Comparison of ENCODE assay signal across 34 cellular contexts in genomic region chrX:73398185-73398914, GRCh38. TPM values are rescaled to one million over a fixed set of nuclear protein-coding genes. Genes with fewer than 3 reads are reported as not detected.
"Had no signal": no experiment of that assay in that cellular context is flagged by ENCODE, and none has a peak within 500 bp of the region (broad histone marks: within the 10 kb centered on the region; RNA-seq: fewer than 3 reads in every experiment).

No MANE protein-coding gene starts in this region.

- ATAC-seq: natural killer cell; psoas muscle; right cardiac atrium; sciatic nerve; stimulated activated memory B cell treated with anti-CD40 and anti-IgM and Interleukin-4, amounts not matched to agents 10 μg/mL and 1 μg/mL and 100 μg/mL, for 72 hours; stimulated activated naive CD8-positive, alpha-beta T cell treated with anti-CD3 and anti-CD28 coated beads, Interleukin-15, amount 100 ng/mL, for 72 hours; stimulated activated naive CD8-positive, alpha-beta T cell treated with anti-CD3 and anti-CD28 coated beads, Interleukin-15, Interleukin-2, amounts not matched to agents 100 U/mL and 50 U/mL, for 24 hours; upper lobe of right lung had no signal

- H3K4me1 ChIP-seq: parathyroid adenoma, psoas muscle, spleen, suprapubic skin, testis, tibial artery, transverse colon, upper lobe of right lung, uterus had no signal

- H3K4me2 ChIP-seq: neural progenitor cell, smooth muscle cell had no signal

- H3K27ac ChIP-seq: neural progenitor cell, ovary, parathyroid adenoma, psoas muscle, skin epidermis, spleen, suprapubic skin, testis, tibial artery, transverse colon, upper lobe of right lung, uterus had no signal

- H3K9ac ChIP-seq: neural progenitor cell, parathyroid adenoma had no signal

- H3K36me3 ChIP-seq: neural progenitor cell, ovary, spleen, suprapubic skin, tibial artery, transverse colon, upper lobe of right lung, uterus had no signal

- H3K79me2 ChIP-seq: parathyroid adenoma had no signal

- H3K4me3 ChIP-seq: neural progenitor cell, ovary, psoas muscle, skin epidermis, smooth muscle cell, spleen, suprapubic skin, testis, tibial artery, transverse colon, upper lobe of right lung, uterus had no signal

- H3K27me3 ChIP-seq: neural progenitor cell, ovary, suprapubic skin, testis, tibial artery, transverse colon, upper lobe of right lung, uterus had no signal

- DNase-seq: natural killer cell; occipital lobe; ovary; posterior cingulate gyrus; psoas muscle; right cardiac atrium; spleen; stimulated activated CD4-positive, alpha-beta T cell treated with anti-CD3 and anti-CD28 coated beads, Interleukin-12 subunit alpha, Interleukin-12 subunit beta, amount 100 ng/mL, for 4 hours; stimulated activated CD4-positive, alpha-beta T cell treated with anti-CD3 and anti-CD28 coated beads, Interleukin-1b, Interleukin-23, amount 100 ng/mL, for 48 hours; stimulated activated CD4-positive, alpha-beta T cell treated with anti-CD3 and anti-CD28 coated beads, Interleukin-4, amount 100 ng/mL, for 1 hour; stimulated activated CD4-positive, alpha-beta T cell treated with anti-CD3 and anti-CD28 coated beads, Interleukin-4, amount 100 ng/mL, for 4 hours; stimulated activated CD8-positive, alpha-beta memory T cell treated with anti-CD3 and anti-CD28 coated beads, Interleukin-4, amount 100 ng/mL, for 48 hours; stimulated activated naive CD4-positive, alpha-beta T cell; stimulated activated naive CD8-positive, alpha-beta T cell treated with anti-CD3 and anti-CD28 coated beads, Interleukin-15, amount 100 ng/mL, for 72 hours; stimulated activated naive CD8-positive, alpha-beta T cell treated with anti-CD3 and anti-CD28 coated beads, Interleukin-15, Interleukin-2, amounts not matched to agents 100 U/mL and 50 U/mL, for 24 hours; substantia nigra; testis; tibial artery; transverse colon; upper lobe of right lung; uterus had no signal

RNA-seq across cellular contexts. Expression of gene CDX4, which starts 48.5 kb away (rescaled TPM):
- total RNA-seq: natural killer cell, occipital lobe, osteoblast, ovary, progenitor cell of endocrine pancreas, psoas muscle, renal cortical epithelial cell, right cardiac atrium, sciatic nerve, smooth muscle cell, spleen, transverse colon, upper lobe of right lung, urinary bladder, uterus had no signal
- polyA plus RNA-seq: neural cell, ovary, psoas muscle, right cardiac atrium, smooth muscle cell, spleen, thymus, urinary bladder had no signal
